Comparison of ENCODE assay signal across 1 cellular context in the genomic region with DNA sequence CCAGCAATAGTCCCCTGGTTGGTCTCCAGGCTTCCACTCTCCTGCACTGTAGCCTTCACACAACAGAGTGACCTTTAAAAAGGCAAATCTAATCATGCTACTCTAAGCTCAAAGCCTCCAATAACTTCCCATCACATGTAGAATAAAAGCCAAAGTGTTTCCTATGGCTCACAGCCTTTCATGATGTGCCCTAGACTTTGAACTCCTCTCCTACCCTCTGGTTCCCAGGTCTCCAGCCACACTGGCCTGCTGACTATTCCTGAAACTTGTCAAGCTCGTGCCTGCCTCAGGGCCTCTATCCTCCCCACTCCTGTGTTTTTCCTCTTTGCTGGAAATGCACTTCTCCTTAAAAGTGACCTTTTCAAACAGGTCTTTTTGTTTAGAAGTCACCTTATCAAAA.
TF ChIP-seq lines count a peak whose summit lies in the region.

No MANE protein-coding gene starts in this region.

TF ChIP-seq in IMR-90, 13 proteins besides CTCF, POLR2A, EP300 and RAD21:
- no peak for TF ChIP-seq FOS (IDR thresholded peaks at IDR 0.05; ENCODE audit: low read depth, low read length)
- TF ChIP-seq CEBPB (IDR thresholded peaks at IDR 0.05; ENCODE audit: low read depth, low read length), result no peak
- TF ChIP-seq RFX5 (IDR thresholded peaks at IDR 0.05; ENCODE audit: low read depth, low read length), result no peak
- no peak for TF ChIP-seq CHD1 (IDR thresholded peaks at IDR 0.05; ENCODE audit: low read depth, low read length)
- TF ChIP-seq RCOR1 (IDR thresholded peaks at IDR 0.05; ENCODE audit: insufficient replicate concordance, low read length), result no peak
- no peak for TF ChIP-seq MAFK (IDR thresholded peaks at IDR 0.05; ENCODE audit: low read depth, low read length)
- TF ChIP-seq MXI1 (IDR thresholded peaks at IDR 0.05; ENCODE audit: borderline replicate concordance, low read depth, low read length), result no peak
- TF ChIP-seq, protein P1, sequence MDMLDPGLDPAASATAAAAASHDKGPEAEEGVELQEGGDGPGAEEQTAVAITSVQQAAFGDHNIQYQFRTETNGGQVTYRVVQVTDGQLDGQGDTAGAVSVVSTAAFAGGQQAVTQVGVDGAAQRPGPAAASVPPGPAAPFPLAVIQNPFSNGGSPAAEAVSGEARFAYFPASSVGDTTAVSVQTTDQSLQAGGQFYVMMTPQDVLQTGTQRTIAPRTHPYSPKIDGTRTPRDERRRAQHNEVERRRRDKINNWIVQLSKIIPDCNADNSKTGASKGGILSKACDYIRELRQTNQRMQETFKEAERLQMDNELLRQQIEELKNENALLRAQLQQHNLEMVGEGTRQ (IDR thresholded peaks at IDR 0.05; ENCODE audit: low read depth, low read length), result no peak
